In genomic region chr5:140302786-140303639, GRCh38 we compare ENCODE assay signal across 1 cellular context.
A peak's percentile ranks its signal among the peaks of the same experiment; 100 is the strongest.
TF ChIP-seq lines count a peak whose summit lies in the region.

Gene PFDN1 (minus strand): TSS chr5:140303101. CDS start chr5:140303073, 28 bp downstream.

TF ChIP-seq in HepG2, 621 proteins besides CTCF, POLR2A, EP300 and RAD21 (continued from another document and continues in another):
- TF ChIP-seq, protein P1, sequence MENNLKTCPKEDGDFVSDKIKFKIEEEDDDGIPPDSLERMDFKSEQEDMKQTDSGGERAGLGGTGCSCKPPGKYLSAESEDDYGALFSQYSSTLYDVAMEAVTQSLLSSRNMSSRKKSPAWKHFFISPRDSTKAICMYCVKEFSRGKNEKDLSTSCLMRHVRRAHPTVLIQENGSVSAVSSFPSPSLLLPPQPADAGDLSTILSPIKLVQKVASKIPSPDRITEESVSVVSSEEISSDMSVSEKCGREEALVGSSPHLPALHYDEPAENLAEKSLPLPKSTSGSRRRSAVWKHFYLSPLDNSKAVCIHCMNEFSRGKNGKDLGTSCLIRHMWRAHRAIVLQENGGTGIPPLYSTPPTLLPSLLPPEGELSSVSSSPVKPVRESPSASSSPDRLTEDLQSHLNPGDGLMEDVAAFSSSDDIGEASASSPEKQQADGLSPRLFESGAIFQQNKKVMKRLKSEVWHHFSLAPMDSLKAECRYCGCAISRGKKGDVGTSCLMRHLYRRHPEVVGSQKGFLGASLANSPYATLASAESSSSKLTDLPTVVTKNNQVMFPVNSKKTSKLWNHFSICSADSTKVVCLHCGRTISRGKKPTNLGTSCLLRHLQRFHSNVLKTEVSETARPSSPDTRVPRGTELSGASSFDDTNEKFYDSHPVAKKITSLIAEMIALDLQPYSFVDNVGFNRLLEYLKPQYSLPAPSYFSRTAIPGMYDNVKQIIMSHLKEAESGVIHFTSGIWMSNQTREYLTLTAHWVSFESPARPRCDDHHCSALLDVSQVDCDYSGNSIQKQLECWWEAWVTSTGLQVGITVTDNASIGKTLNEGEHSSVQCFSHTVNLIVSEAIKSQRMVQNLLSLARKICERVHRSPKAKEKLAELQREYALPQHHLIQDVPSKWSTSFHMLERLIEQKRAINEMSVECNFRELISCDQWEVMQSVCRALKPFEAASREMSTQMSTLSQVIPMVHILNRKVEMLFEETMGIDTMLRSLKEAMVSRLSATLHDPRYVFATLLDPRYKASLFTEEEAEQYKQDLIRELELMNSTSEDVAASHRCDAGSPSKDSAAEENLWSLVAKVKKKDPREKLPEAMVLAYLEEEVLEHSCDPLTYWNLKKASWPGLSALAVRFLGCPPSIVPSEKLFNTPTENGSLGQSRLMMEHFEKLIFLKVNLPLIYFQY (CRISPR knock-in tag; IDR thresholded peaks at IDR 0.05; ENCODE audit: borderline replicate concordance): 0 out of 2 replicates have a peak, but pooled peaks have one; percentile 35
- no peak for TF ChIP-seq CENPT (CRISPR knock-in tag; IDR thresholded peaks at IDR 0.05; ENCODE audit: low read depth)
- no peak for TF ChIP-seq ZNF17 (CRISPR knock-in tag; IDR thresholded peaks at IDR 0.05)
- TF ChIP-seq LCORL (IDR thresholded peaks at IDR 0.05): no peak
- TF ChIP-seq LCORL (CRISPR knock-in tag; IDR thresholded peaks at IDR 0.05): 0 out of 2 replicates have a peak, but pooled peaks have one; percentile 37
- no peak for TF ChIP-seq NBN (conservative IDR thresholded peaks at IDR 0.05)
- TF ChIP-seq ZFY (CRISPR knock-in tag; IDR thresholded peaks at IDR 0.05): peak; percentile 41; the same call in 1 of the 2 replicates
- TF ChIP-seq SKI (IDR thresholded peaks at IDR 0.05; ENCODE audit: partially characterized antibody): no peak
- TF ChIP-seq POLR2G (IDR thresholded peaks at IDR 0.05; ENCODE audit: low read depth, low read length): peak; percentile 94
- TF ChIP-seq, protein P2, sequence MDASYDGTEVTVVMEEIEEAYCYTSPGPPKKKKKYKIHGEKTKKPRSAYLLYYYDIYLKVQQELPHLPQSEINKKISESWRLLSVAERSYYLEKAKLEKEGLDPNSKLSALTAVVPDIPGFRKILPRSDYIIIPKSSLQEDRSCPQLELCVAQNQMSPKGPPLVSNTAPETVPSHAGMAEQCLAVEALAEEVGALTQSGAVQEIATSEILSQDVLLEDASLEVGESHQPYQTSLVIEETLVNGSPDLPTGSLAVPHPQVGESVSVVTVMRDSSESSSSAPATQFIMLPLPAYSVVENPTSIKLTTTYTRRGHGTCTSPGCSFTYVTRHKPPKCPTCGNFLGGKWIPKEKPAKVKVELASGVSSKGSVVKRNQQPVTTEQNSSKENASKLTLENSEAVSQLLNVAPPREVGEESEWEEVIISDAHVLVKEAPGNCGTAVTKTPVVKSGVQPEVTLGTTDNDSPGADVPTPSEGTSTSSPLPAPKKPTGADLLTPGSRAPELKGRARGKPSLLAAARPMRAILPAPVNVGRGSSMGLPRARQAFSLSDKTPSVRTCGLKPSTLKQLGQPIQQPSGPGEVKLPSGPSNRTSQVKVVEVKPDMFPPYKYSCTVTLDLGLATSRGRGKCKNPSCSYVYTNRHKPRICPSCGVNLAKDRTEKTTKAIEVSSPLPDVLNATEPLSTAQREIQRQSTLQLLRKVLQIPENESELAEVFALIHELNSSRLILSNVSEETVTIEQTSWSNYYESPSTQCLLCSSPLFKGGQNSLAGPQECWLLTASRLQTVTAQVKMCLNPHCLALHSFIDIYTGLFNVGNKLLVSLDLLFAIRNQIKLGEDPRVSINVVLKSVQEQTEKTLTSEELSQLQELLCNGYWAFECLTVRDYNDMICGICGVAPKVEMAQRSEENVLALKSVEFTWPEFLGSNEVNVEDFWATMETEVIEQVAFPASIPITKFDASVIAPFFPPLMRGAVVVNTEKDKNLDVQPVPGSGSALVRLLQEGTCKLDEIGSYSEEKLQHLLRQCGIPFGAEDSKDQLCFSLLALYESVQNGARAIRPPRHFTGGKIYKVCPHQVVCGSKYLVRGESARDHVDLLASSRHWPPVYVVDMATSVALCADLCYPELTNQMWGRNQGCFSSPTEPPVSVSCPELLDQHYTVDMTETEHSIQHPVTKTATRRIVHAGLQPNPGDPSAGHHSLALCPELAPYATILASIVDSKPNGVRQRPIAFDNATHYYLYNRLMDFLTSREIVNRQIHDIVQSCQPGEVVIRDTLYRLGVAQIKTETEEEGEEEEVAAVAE (CRISPR knock-in tag; IDR thresholded peaks at IDR 0.05; ENCODE audit: borderline replicate concordance): 0 out of 2 replicates have a peak, but pooled peaks have one; percentile 43
- 0 out of 2 replicates have a peak, but pooled peaks have one; percentile 40 for TF ChIP-seq HDAC2 (CRISPR knock-in tag; IDR thresholded peaks at IDR 0.05)
- TF ChIP-seq, protein P3, sequence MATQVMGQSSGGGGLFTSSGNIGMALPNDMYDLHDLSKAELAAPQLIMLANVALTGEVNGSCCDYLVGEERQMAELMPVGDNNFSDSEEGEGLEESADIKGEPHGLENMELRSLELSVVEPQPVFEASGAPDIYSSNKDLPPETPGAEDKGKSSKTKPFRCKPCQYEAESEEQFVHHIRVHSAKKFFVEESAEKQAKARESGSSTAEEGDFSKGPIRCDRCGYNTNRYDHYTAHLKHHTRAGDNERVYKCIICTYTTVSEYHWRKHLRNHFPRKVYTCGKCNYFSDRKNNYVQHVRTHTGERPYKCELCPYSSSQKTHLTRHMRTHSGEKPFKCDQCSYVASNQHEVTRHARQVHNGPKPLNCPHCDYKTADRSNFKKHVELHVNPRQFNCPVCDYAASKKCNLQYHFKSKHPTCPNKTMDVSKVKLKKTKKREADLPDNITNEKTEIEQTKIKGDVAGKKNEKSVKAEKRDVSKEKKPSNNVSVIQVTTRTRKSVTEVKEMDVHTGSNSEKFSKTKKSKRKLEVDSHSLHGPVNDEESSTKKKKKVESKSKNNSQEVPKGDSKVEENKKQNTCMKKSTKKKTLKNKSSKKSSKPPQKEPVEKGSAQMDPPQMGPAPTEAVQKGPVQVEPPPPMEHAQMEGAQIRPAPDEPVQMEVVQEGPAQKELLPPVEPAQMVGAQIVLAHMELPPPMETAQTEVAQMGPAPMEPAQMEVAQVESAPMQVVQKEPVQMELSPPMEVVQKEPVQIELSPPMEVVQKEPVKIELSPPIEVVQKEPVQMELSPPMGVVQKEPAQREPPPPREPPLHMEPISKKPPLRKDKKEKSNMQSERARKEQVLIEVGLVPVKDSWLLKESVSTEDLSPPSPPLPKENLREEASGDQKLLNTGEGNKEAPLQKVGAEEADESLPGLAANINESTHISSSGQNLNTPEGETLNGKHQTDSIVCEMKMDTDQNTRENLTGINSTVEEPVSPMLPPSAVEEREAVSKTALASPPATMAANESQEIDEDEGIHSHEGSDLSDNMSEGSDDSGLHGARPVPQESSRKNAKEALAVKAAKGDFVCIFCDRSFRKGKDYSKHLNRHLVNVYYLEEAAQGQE (IDR thresholded peaks at IDR 0.05; ENCODE audit: borderline replicate concordance in 1 of 2, low read depth in 1 of 2, low read length in 2 of 2): 0 out of 4 replicates have a peak, but pooled peaks of 1 of the 2 experiments have one; percentile 21
- no peak for TF ChIP-seq SMAD9 (CRISPR knock-in tag; IDR thresholded peaks at IDR 0.05)
- TF ChIP-seq SNAPC4 (CRISPR knock-in tag; IDR thresholded peaks at IDR 0.05): 0 out of 2 replicates have a peak, but pooled peaks have one; percentile 41
- peak; percentile 85 for TF ChIP-seq CREM (IDR thresholded peaks at IDR 0.05)
- TF ChIP-seq CREM (CRISPR knock-in tag; IDR thresholded peaks at IDR 0.05): no peak
- TF ChIP-seq ZNF772 (CRISPR knock-in tag; IDR thresholded peaks at IDR 0.05): peak; percentile 97
- TF ChIP-seq SIN3B (IDR thresholded peaks at IDR 0.05; ENCODE audit: low read length): peak; percentile 87; the same call in 1 of the 2 replicates
- TF ChIP-seq, protein P4, sequence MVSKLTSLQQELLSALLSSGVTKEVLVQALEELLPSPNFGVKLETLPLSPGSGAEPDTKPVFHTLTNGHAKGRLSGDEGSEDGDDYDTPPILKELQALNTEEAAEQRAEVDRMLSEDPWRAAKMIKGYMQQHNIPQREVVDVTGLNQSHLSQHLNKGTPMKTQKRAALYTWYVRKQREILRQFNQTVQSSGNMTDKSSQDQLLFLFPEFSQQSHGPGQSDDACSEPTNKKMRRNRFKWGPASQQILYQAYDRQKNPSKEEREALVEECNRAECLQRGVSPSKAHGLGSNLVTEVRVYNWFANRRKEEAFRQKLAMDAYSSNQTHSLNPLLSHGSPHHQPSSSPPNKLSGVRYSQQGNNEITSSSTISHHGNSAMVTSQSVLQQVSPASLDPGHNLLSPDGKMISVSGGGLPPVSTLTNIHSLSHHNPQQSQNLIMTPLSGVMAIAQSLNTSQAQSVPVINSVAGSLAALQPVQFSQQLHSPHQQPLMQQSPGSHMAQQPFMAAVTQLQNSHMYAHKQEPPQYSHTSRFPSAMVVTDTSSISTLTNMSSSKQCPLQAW (CRISPR knock-in tag; IDR thresholded peaks at IDR 0.05): peak; percentile 38; the same call in 1 of the 2 replicates
- TF ChIP-seq PHF20 (CRISPR knock-in tag; IDR thresholded peaks at IDR 0.05): peak; percentile 64
- TF ChIP-seq, protein P5, sequence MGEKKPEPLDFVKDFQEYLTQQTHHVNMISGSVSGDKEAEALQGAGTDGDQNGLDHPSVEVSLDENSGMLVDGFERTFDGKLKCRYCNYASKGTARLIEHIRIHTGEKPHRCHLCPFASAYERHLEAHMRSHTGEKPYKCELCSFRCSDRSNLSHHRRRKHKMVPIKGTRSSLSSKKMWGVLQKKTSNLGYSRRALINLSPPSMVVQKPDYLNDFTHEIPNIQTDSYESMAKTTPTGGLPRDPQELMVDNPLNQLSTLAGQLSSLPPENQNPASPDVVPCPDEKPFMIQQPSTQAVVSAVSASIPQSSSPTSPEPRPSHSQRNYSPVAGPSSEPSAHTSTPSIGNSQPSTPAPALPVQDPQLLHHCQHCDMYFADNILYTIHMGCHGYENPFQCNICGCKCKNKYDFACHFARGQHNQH (CRISPR knock-in tag; IDR thresholded peaks at IDR 0.05): 0 out of 2 replicates have a peak, but pooled peaks have one; percentile 40
- TF ChIP-seq, protein P6, sequence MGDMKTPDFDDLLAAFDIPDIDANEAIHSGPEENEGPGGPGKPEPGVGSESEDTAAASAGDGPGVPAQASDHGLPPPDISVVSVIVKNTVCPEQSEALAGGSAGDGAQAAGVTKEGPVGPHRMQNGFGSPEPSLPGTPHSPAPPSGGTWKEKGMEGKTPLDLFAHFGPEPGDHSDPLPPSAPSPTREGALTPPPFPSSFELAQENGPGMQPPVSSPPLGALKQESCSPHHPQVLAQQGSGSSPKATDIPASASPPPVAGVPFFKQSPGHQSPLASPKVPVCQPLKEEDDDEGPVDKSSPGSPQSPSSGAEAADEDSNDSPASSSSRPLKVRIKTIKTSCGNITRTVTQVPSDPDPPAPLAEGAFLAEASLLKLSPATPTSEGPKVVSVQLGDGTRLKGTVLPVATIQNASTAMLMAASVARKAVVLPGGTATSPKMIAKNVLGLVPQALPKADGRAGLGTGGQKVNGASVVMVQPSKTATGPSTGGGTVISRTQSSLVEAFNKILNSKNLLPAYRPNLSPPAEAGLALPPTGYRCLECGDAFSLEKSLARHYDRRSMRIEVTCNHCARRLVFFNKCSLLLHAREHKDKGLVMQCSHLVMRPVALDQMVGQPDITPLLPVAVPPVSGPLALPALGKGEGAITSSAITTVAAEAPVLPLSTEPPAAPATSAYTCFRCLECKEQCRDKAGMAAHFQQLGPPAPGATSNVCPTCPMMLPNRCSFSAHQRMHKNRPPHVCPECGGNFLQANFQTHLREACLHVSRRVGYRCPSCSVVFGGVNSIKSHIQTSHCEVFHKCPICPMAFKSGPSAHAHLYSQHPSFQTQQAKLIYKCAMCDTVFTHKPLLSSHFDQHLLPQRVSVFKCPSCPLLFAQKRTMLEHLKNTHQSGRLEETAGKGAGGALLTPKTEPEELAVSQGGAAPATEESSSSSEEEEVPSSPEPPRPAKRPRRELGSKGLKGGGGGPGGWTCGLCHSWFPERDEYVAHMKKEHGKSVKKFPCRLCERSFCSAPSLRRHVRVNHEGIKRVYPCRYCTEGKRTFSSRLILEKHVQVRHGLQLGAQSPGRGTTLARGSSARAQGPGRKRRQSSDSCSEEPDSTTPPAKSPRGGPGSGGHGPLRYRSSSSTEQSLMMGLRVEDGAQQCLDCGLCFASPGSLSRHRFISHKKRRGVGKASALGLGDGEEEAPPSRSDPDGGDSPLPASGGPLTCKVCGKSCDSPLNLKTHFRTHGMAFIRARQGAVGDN (CRISPR knock-in tag; IDR thresholded peaks at IDR 0.05): peak; percentile 45
- TF ChIP-seq, protein P7, sequence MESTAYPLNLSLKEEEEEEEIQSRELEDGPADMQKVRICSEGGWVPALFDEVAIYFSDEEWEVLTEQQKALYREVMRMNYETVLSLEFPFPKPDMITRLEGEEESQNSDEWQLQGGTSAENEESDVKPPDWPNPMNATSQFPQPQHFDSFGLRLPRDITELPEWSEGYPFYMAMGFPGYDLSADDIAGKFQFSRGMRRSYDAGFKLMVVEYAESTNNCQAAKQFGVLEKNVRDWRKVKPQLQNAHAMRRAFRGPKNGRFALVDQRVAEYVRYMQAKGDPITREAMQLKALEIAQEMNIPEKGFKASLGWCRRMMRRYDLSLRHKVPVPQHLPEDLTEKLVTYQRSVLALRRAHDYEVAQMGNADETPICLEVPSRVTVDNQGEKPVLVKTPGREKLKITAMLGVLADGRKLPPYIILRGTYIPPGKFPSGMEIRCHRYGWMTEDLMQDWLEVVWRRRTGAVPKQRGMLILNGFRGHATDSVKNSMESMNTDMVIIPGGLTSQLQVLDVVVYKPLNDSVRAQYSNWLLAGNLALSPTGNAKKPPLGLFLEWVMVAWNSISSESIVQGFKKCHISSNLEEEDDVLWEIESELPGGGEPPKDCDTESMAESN (CRISPR knock-in tag; conservative IDR thresholded peaks at IDR 0.05): no peak
- 0 out of 2 replicates have a peak, but pooled peaks have one; percentile 45 for TF ChIP-seq ZMAT3 (CRISPR knock-in tag; conservative IDR thresholded peaks at IDR 0.05)
- TF ChIP-seq ZEB1 (IDR thresholded peaks at IDR 0.05; ENCODE audit: insufficient replicate concordance, low read depth): peak; percentile 46
